ENCODE assay signal across 15 cellular contexts in genomic region chr20:59723108-59723500, GRCh38.
DNase-seq lines count a peak whose midpoint lies in the region; ATAC-seq and TF ChIP-seq lines count a peak whose summit lies in the region.
"Had no signal": no experiment of that assay in that cellular context is flagged by ENCODE, and none has a peak within 500 bp of the region (broad histone marks: within the 10 kb centered on the region; RNA-seq: fewer than 3 reads in every experiment).

No MANE protein-coding gene starts in this region.

- intact Hi-C loops in heart right ventricle (cut with DNase I), result no loop called here

- no peaks in the 10 kb centered on the region for H3K36me3 Mint-ChIP-seq in activated CD8-positive, alpha-beta memory T cell treated with anti-CD3 and anti-CD28 coated beads, Interleukin-2, amount 10 ng/mL, durations not matched to agents 7 days and 5 days
- no peaks in the 10 kb centered on the region for H3K36me3 Mint-ChIP-seq in type B pancreatic cell
- H3K36me3 Mint-ChIP-seq: CD8-positive, alpha-beta memory T cell had no signal

- H3K4me3 ChIP-seq in heart right ventricle, result no peak overlapping the region

- WGBS in heart right ventricle, 2 donors, result 60 to 66% methylated on average over 5 of the region's 5 CpGs

- no peak overlapping the region for H3K27ac ChIP-seq in heart right ventricle

- H3K9me3 Mint-ChIP-seq in activated CD8-positive, alpha-beta memory T cell treated with anti-CD3 and anti-CD28 coated beads, Interleukin-2, amount 10 ng/mL, durations not matched to agents 7 days and 5 days (ENCODE audit: low read depth), result no peaks in the 10 kb centered on the region
- H3K9me3 Mint-ChIP-seq in type B pancreatic cell, result no peaks in the 10 kb centered on the region
- H3K9me3 Mint-ChIP-seq: neural crest cell; stimulated activated naive CD8-positive, alpha-beta T cell treated with anti-CD3 and anti-CD28 coated beads, Interleukin-15, Interleukin-2, amounts not matched to agents 100 ng/mL and 50 ng/mL, for 24 hours had no signal

- peaks cover 9% of the 10 kb centered on the region for H3K4me1 Mint-ChIP-seq in activated CD8-positive, alpha-beta memory T cell treated with anti-CD3 and anti-CD28 coated beads, Interleukin-2, amount 10 ng/mL, durations not matched to agents 7 days and 5 days
- no peaks in the 10 kb centered on the region for H3K4me1 Mint-ChIP-seq in type B pancreatic cell (ENCODE audit: unreplicated experiment)
- H3K4me1 Mint-ChIP-seq: CD8-positive, alpha-beta memory T cell; neural crest cell had no signal

- H3K36me3 ChIP-seq in heart right ventricle, result no peaks in the 10 kb centered on the region

- H3K27me3 Mint-ChIP-seq in activated CD8-positive, alpha-beta memory T cell treated with anti-CD3 and anti-CD28 coated beads, Interleukin-2, amount 10 ng/mL, durations not matched to agents 7 days and 5 days, result no peaks in the 10 kb centered on the region
- peaks cover 43% of the 10 kb centered on the region for H3K27me3 Mint-ChIP-seq in type B pancreatic cell

- H3K4me3 Mint-ChIP-seq in activated CD8-positive, alpha-beta memory T cell treated with anti-CD3 and anti-CD28 coated beads, Interleukin-2, amount 10 ng/mL, durations not matched to agents 7 days and 5 days, result no peak overlapping the region
- H3K4me3 Mint-ChIP-seq in type B pancreatic cell, result no peak overlapping the region
- H3K4me3 Mint-ChIP-seq: CD8-positive, alpha-beta memory T cell; neural crest cell; stimulated activated naive CD8-positive, alpha-beta T cell treated with anti-CD3 and anti-CD28 coated beads, Interleukin-15, Interleukin-2, amounts not matched to agents 100 ng/mL and 50 ng/mL, for 24 hours had no signal

- H3K27ac Mint-ChIP-seq in activated CD8-positive, alpha-beta memory T cell treated with anti-CD3 and anti-CD28 coated beads, Interleukin-2, amount 10 ng/mL, durations not matched to agents 7 days and 5 days, result no peak overlapping the region
- H3K27ac Mint-ChIP-seq in type B pancreatic cell, result no peak overlapping the region
- H3K27ac Mint-ChIP-seq: CD8-positive, alpha-beta memory T cell; stimulated activated naive CD8-positive, alpha-beta T cell treated with anti-CD3 and anti-CD28 coated beads, Interleukin-15, Interleukin-2, amounts not matched to agents 100 ng/mL and 50 ng/mL, for 24 hours had no signal

- H3K4me1 ChIP-seq in heart right ventricle, result peaks cover 0 to 24% (median 0%) of the 10 kb centered on the region in 9 donors

- H3K27me3 ChIP-seq in heart right ventricle, result peaks cover 0 to 86% (median 14%) of the 10 kb centered on the region in 7 donors

- DNase-seq in activated CD8-positive, alpha-beta memory T cell treated with anti-CD3 and anti-CD28 coated beads, Interleukin-2, amount 10 ng/mL, durations not matched to agents 7 days and 5 days, result peak; percentile 35
- no peak for DNase-seq in activated CD8-positive, alpha-beta memory T cell treated with anti-CD3 and anti-CD28 coated beads for 24 hours
- DNase-seq in RPMI7951 (ENCODE audit: low read depth) (peak; percentile 13), heart right ventricle (no peak), type B pancreatic cell (ENCODE audit: extremely low spot score, unreplicated experiment) (peak; percentile 24), SK-N-DZ (ENCODE audit: low spot score) (no peak), EL (no peak)
- DNase-seq: activated effector memory CD4-positive, alpha-beta T cell treated with anti-CD3 and anti-CD28 coated beads, Interleukin-2, amount 50 U/mL, for 16 hours; CD8-positive, alpha-beta memory T cell; foreskin fibroblast; NCI-H187 treated with DMSO at 0.1 percent for 48 hours; stimulated activated CD4-positive, alpha-beta T cell treated with anti-CD3 and anti-CD28 coated beads, Interleukin-15, amount 100 ng/mL, for 24 hours had no signal

- ATAC-seq in activated CD8-positive, alpha-beta memory T cell treated with anti-CD3 and anti-CD28 coated beads, Interleukin-2, amount 10 ng/mL, durations not matched to agents 7 days and 5 days, result no peak
- ATAC-seq in heart right ventricle, result peak in 5 of 8 donors; percentile 29 to 82 (median 50)
- ATAC-seq in HG03432 (IDR thresholded peaks at IDR 0.05; ENCODE audit: unreplicated experiment), result no peak

- TF ChIP-seq CTCF in heart right ventricle (IDR thresholded peaks at IDR 0.05) (no peak), type B pancreatic cell (conservative IDR thresholded peaks at IDR 0.05) (no peak)

- CTCF ChIA-PET in activated CD8-positive, alpha-beta memory T cell treated with anti-CD3 and anti-CD28 coated beads, Interleukin-2, amount 10 ng/mL, durations not matched to agents 7 days and 5 days (lab: Charles Lee), result no interaction called here

- H3K9me3 ChIP-seq in heart right ventricle, result no peaks in the 10 kb centered on the region

Comparison
In these comparisons a context has a peak if more than half of its experiments do, and no peak if none do; other contexts are left out.
1. DNase-seq: peak in activated CD8-positive, alpha-beta memory T cell treated with anti-CD3 and anti-CD28 coated beads, Interleukin-2, amount 10 ng/mL, durations not matched to agents 7 days and 5 days (single experiment), RPMI7951 (single experiment) and type B pancreatic cell (single experiment); none in activated CD8-positive, alpha-beta memory T cell treated with anti-CD3 and anti-CD28 coated beads for 24 hours (single experiment), heart right ventricle (0 of 2), SK-N-DZ (single experiment) and EL (single experiment).
2. ATAC-seq: peak in heart right ventricle (5 of 8); none in activated CD8-positive, alpha-beta memory T cell treated with anti-CD3 and anti-CD28 coated beads, Interleukin-2, amount 10 ng/mL, durations not matched to agents 7 days and 5 days (single experiment) and HG03432 (single experiment).